12 cellular contexts compared by ENCODE assay signal in the genomic region with DNA sequence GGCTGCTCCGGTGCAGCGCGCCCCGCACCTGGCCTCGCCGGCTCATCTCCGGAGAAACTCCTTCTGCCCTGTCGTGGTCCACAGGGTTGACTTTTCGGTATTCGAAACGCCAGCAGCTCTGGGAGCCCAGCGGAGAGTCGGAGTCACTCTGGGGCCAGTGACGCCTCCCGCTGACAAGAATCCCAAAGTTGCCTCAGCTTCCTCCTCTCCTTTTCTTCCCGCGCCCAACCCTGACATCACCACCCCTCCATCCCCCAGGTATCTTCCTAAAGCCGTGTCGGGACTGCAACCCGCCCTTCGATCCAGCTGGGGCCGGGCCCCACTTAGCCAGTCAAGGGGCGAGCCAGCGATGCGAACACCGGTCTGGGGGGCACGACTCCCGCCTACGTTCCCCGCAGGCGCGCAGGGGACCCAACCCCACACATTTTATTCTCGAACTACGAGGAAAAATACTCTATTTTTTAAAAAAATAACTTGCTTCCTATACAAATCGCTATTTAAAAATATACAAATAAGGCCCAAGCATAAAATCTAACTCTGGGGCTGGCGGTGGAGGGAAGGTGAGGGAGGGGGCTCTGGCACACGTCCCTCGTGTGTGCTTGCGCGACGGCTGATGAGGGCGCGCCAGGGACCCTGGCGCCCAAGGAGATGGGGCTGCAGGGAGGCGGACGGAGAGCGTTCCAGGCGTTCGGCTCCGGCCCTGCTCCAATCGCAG. TPM values are rescaled to one million over a fixed set of nuclear protein-coding genes. Genes with fewer than 3 reads are reported as not detected.
DNase-seq lines count a peak whose midpoint lies in the region; ATAC-seq and TF ChIP-seq lines count a peak whose summit lies in the region.
"Had no signal": no experiment of that assay in that cellular context is flagged by ENCODE, and none has a peak within 500 bp of the region (broad histone marks: within the 10 kb centered on the region; RNA-seq: fewer than 3 reads in every experiment).

No MANE protein-coding gene starts in this region.

- no peak for TF ChIP-seq POLR2A in sigmoid colon (IDR thresholded peaks at IDR 0.05)

- no peaks in the 10 kb centered on the region for H3K36me3 Mint-ChIP-seq in WTC11
- H3K36me3 Mint-ChIP-seq in CD4-positive, alpha-beta memory T cell = no peaks in the 10 kb centered on the region

- H3K4me1 ChIP-seq in iPS-18a (ENCODE audit: control insufficient read depth, low read depth, low read length) (peaks cover 5% of the 10 kb centered on the region), sigmoid colon (peaks cover 0 to 32% (median 30%) of the 10 kb centered on the region in 4 donors)
- H3K4me1 ChIP-seq in CD4-positive, alpha-beta memory T cell (ENCODE audit: insufficient read depth, low read length) = no peaks in the 10 kb centered on the region

- peaks cover 29% of the 10 kb centered on the region for H3K4me1 Mint-ChIP-seq in WTC11
- H3K4me1 Mint-ChIP-seq in CD4-positive, alpha-beta memory T cell = peaks cover 0 to 1% (median 0%) of the 10 kb centered on the region in 4 donors

- no peaks in the 10 kb centered on the region; the same call in 1 of the 2 replicates for H3K27me3 Mint-ChIP-seq in WTC11 (ENCODE audit: low read depth)
- H3K27me3 Mint-ChIP-seq in CD4-positive, alpha-beta memory T cell = peaks cover 31 to 35% of the 10 kb centered on the region in 2 donors

- POLR2A ChIA-PET in WTC11 (lab: Charles Lee) = interaction anchor here (0.6 kb wide), 1 partner anchor 55 kb away, joined by 3 read pairs; no protein-coding TSS in a partner anchor
- POLR2A ChIA-PET in CD4-positive, alpha-beta memory T cell (lab: Charles Lee; ENCODE audit: partially characterized antibody) = no interaction called here

- no peak overlapping the region for H3K9ac ChIP-seq in iPS-18a (ENCODE audit: low read length)

- no peak overlapping the region for H3K27ac ChIP-seq in iPS-18a (ENCODE audit: low read length)
- H3K27ac ChIP-seq in sigmoid colon = no peak overlapping the region
- no peak overlapping the region for H3K27ac ChIP-seq in CD4-positive, alpha-beta memory T cell (ENCODE audit: low read depth, low read length)
- H3K27ac ChIP-seq: right atrium auricular region had no signal

- peak overlapping the region; percentile 63 for H3K4me3 ChIP-seq in iPS-18a (ENCODE audit: low read length)
- peak overlapping the region in 3 of 4 donors; percentile 31 to 52 (median 48) for H3K4me3 ChIP-seq in sigmoid colon
- H3K4me3 ChIP-seq in CD4-positive, alpha-beta memory T cell (ENCODE audit: low read length in 2 of 2) = no peak overlapping the region

- TF ChIP-seq CTCF in GM13976 (IDR thresholded peaks at IDR 0.05; ENCODE audit: borderline replicate concordance, control extremely low read depth, extremely low read depth, insufficient read depth, missing control alignments) = no peak
- no peak for TF ChIP-seq CTCF in WTC11 (IDR thresholded peaks at IDR 0.05)
- TF ChIP-seq CTCF in sigmoid colon (IDR thresholded peaks at IDR 0.05) = no peak

- peaks cover 100% of the 10 kb centered on the region for H3K27me3 ChIP-seq in iPS-18a (ENCODE audit: control insufficient read depth, insufficient read depth, low read length)
- H3K27me3 ChIP-seq in sigmoid colon = peaks cover 47 to 99% (median 51%) of the 10 kb centered on the region in 3 donors
- no peaks in the 10 kb centered on the region for H3K27me3 ChIP-seq in CD4-positive, alpha-beta memory T cell (ENCODE audit: insufficient read depth, low read length)

- H3K4me3 Mint-ChIP-seq in WTC11 = peak overlapping the region; percentile 60
- no peak overlapping the region for H3K4me3 Mint-ChIP-seq in CD4-positive, alpha-beta memory T cell

- intact Hi-C loops in sigmoid colon (cut with DNase I) = no loop called here
- intact Hi-C loops in CD4-positive, alpha-beta memory T cell (cut with micrococcal nuclease) = no loop called here

- 9 to 24% methylated on average over 51 of the region's 51 CpGs for WGBS in sigmoid colon, 2 donors

- ATAC-seq in WTC11 (peak; percentile 5), HG02678 (IDR thresholded peaks at IDR 0.05; ENCODE audit: unreplicated experiment) (no peak)
- ATAC-seq: stimulated activated naive CD8-positive, alpha-beta T cell treated with anti-CD3 and anti-CD28 coated beads, Interleukin-15, Interleukin-2, amounts not matched to agents 100 U/mL and 50 U/mL, for 24 hours had no signal

- TF ChIP-seq EP300 in sigmoid colon (IDR thresholded peaks at IDR 0.05) = no peak

- no peak overlapping the region for H3K27ac Mint-ChIP-seq in WTC11
- no peak overlapping the region for H3K27ac Mint-ChIP-seq in CD4-positive, alpha-beta memory T cell

- CTCF ChIA-PET in WTC11 (lab: Charles Lee) = interaction anchor here (0.7 to 8.2 kb wide), 8 partner anchors 25 to 86 kb away, joined by 3 to 145 read pairs (median 5); a partner anchor contains a TSS
- CTCF ChIA-PET in CD4-positive, alpha-beta memory T cell (lab: Charles Lee; ENCODE audit: partially characterized antibody) = no interaction called here

- no peaks in the 10 kb centered on the region for H3K9me3 Mint-ChIP-seq in WTC11
- H3K9me3 Mint-ChIP-seq in CD4-positive, alpha-beta memory T cell = peaks cover 0 to 2% (median 0%) of the 10 kb centered on the region in 8 donors

- H3K36me3 ChIP-seq in iPS-18a (ENCODE audit: control insufficient read depth, low read depth, low read length) (no peaks in the 10 kb centered on the region), sigmoid colon (no peaks in the 10 kb centered on the region)
- H3K36me3 ChIP-seq in CD4-positive, alpha-beta memory T cell (ENCODE audit: insufficient read depth, low read length) = no peaks in the 10 kb centered on the region
- H3K36me3 ChIP-seq: right atrium auricular region had no signal

- H3K9me3 ChIP-seq in iPS-18a (ENCODE audit: control insufficient read depth, low read depth, low read length) (no peaks in the 10 kb centered on the region), sigmoid colon (no peaks in the 10 kb centered on the region)
- no peaks in the 10 kb centered on the region for H3K9me3 ChIP-seq in CD4-positive, alpha-beta memory T cell (ENCODE audit: control insufficient read depth in 1 of 2, low read length in 2 of 2)
- H3K9me3 ChIP-seq: right atrium auricular region had no signal

- DNase-seq in GM13976 (ENCODE audit: low spot score) (peak; percentile 12), WTC11 (ENCODE audit: low spot score) (peak; percentile 44), sigmoid colon (no peak), globus pallidus (ENCODE audit: low spot score) (no peak)
- DNase-seq in CD4-positive, alpha-beta memory T cell = no peak
- no peak for DNase-seq in activated CD4-positive, alpha-beta T cell treated with anti-CD3 and anti-CD28 coated beads, Interleukin-2, amount 50 U/mL, for 4 hours
- DNase-seq: activated CD4-positive, alpha-beta T cell treated with anti-CD3 and anti-CD28 coated beads for 4 hours; GOT3; stimulated activated naive CD8-positive, alpha-beta T cell treated with anti-CD3 and anti-CD28 coated beads, Interleukin-15, Interleukin-2, amounts not matched to agents 100 U/mL and 50 U/mL, for 24 hours had no signal

- in situ Hi-C loops in GM13976 (cut with MboI; ENCODE audit: low sequenced_read_pairs, unreplicated experiment) = no loop called here

TF ChIP-seq in WTC11, 78 proteins besides CTCF, POLR2A, EP300 and RAD21 (continues in another document):
- TF ChIP-seq HMGA2 (CRISPR knock-in tag; IDR thresholded peaks at IDR 0.05) = no peak
- TF ChIP-seq, protein P1, sequence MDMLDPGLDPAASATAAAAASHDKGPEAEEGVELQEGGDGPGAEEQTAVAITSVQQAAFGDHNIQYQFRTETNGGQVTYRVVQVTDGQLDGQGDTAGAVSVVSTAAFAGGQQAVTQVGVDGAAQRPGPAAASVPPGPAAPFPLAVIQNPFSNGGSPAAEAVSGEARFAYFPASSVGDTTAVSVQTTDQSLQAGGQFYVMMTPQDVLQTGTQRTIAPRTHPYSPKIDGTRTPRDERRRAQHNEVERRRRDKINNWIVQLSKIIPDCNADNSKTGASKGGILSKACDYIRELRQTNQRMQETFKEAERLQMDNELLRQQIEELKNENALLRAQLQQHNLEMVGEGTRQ (CRISPR knock-in tag; IDR thresholded peaks at IDR 0.05) = no peak
- no peak for TF ChIP-seq NFATC4 (CRISPR knock-in tag; IDR thresholded peaks at IDR 0.05)
- 0 out of 2 replicates have a peak, but pooled peaks have one; percentile 17 for TF ChIP-seq FOXK1 (CRISPR knock-in tag; IDR thresholded peaks at IDR 0.05)
- TF ChIP-seq, protein P2, sequence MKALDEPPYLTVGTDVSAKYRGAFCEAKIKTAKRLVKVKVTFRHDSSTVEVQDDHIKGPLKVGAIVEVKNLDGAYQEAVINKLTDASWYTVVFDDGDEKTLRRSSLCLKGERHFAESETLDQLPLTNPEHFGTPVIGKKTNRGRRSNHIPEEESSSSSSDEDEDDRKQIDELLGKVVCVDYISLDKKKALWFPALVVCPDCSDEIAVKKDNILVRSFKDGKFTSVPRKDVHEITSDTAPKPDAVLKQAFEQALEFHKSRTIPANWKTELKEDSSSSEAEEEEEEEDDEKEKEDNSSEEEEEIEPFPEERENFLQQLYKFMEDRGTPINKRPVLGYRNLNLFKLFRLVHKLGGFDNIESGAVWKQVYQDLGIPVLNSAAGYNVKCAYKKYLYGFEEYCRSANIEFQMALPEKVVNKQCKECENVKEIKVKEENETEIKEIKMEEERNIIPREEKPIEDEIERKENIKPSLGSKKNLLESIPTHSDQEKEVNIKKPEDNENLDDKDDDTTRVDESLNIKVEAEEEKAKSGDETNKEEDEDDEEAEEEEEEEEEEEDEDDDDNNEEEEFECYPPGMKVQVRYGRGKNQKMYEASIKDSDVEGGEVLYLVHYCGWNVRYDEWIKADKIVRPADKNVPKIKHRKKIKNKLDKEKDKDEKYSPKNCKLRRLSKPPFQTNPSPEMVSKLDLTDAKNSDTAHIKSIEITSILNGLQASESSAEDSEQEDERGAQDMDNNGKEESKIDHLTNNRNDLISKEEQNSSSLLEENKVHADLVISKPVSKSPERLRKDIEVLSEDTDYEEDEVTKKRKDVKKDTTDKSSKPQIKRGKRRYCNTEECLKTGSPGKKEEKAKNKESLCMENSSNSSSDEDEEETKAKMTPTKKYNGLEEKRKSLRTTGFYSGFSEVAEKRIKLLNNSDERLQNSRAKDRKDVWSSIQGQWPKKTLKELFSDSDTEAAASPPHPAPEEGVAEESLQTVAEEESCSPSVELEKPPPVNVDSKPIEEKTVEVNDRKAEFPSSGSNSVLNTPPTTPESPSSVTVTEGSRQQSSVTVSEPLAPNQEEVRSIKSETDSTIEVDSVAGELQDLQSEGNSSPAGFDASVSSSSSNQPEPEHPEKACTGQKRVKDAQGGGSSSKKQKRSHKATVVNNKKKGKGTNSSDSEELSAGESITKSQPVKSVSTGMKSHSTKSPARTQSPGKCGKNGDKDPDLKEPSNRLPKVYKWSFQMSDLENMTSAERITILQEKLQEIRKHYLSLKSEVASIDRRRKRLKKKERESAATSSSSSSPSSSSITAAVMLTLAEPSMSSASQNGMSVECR (CRISPR knock-in tag; IDR thresholded peaks at IDR 0.05; ENCODE audit: borderline replicate concordance) = no peak

RNA-seq across cellular contexts. Expression of a gene that starts 2.1 kb away (rescaled TPM):
- total RNA-seq in WTC11 (2021) (not detected in 3 replicates), sigmoid colon (not detected)
- polyA plus RNA-seq in sigmoid colon = not detected
- not detected for total RNA-seq in CD4-positive, alpha-beta memory T cell
- not detected for polyA plus RNA-seq in CD4-positive, alpha-beta memory T cell
- total RNA-seq: right atrium auricular region had no signal

Comparison
In these comparisons a context has a peak if more than half of its experiments do, and no peak if none do; other contexts are left out.
1. DNase-seq: peak in GM13976 (single experiment) and WTC11 (single experiment); none in sigmoid colon (single experiment), globus pallidus (single experiment), CD4-positive, alpha-beta memory T cell (0 of 5) and activated CD4-positive, alpha-beta T cell treated with anti-CD3 and anti-CD28 coated beads, Interleukin-2, amount 50 U/mL, for 4 hours (0 of 2).
2. H3K4me3 ChIP-seq: peak in iPS-18a (single experiment) and sigmoid colon (3 of 4); none in CD4-positive, alpha-beta memory T cell (0 of 2).